ENCODE assay signal across 1 cellular context in the genomic region with DNA sequence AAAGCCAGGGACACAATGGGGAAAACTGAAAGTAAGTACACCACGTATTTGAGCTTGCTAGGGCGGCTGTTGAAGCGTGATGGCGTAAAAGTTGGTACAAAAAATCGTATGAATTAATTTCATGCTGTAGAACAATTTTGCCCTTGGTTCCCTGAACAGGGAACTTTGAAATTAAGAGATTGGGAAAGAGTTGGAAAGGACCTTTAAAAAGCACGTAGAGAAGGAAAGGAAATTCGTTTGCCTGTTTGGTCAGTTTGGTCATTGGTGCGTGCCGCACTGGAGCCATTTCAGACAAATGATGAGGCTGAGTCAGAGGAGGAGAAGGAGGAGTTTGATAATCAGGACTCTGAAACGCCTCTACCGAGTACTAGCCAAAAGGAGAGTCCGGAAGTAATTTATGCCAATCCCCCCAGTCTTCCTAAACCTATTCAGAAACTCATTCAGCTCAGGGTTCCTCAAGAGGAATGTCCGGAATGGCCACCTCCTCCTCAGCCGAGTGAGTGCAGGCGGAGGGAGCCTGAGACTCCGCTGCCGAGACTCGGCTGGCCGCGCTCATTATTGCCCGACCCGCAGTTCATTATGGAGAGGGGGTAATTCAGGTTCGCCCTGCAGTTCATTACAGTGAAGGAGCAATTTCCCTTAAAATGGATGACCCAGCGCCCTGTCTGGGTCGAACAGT.
A peak's percentile ranks its signal among the peaks of the same experiment; 100 is the strongest.
TF ChIP-seq lines count a peak whose summit lies in the region.

No MANE protein-coding gene starts in this region.

TF ChIP-seq in SK-N-SH, 30 proteins besides CTCF, POLR2A, EP300 and RAD21 (continued from another document):
- TF ChIP-seq, protein P1, sequence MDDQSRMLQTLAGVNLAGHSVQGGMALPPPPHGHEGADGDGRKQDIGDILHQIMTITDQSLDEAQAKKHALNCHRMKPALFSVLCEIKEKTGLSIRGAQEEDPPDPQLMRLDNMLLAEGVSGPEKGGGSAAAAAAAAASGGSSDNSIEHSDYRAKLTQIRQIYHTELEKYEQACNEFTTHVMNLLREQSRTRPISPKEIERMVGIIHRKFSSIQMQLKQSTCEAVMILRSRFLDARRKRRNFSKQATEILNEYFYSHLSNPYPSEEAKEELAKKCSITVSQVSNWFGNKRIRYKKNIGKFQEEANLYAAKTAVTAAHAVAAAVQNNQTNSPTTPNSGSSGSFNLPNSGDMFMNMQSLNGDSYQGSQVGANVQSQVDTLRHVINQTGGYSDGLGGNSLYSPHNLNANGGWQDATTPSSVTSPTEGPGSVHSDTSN (IDR thresholded peaks at IDR 0.05) = no peak
- TF ChIP-seq NRF1 (IDR thresholded peaks at IDR 0.05; ENCODE audit: low read depth, low read length) (no peak), GABPA (IDR thresholded peaks at IDR 0.05; ENCODE audit: low read depth) (0 out of 2 replicates have a peak, but pooled peaks have one; percentile 22), CHD2 (IDR thresholded peaks at IDR 0.05; ENCODE audit: low read length, partially characterized antibody) (no peak), EZH2phosphoT487 (IDR thresholded peaks at IDR 0.05; ENCODE audit: borderline replicate concordance, low read depth) (no peak), RXRA (IDR thresholded peaks at IDR 0.05; ENCODE audit: borderline replicate concordance, low read depth) (no peak), YY1 (IDR thresholded peaks at IDR 0.05; ENCODE audit: low read depth) (no peak), FOXJ3 (CRISPR knock-in tag; IDR thresholded peaks at IDR 0.05) (no peak), TAF1 (IDR thresholded peaks at IDR 0.05; ENCODE audit: borderline replicate concordance, low read depth, low read length) (no peak)
- TF ChIP-seq, protein P2, sequence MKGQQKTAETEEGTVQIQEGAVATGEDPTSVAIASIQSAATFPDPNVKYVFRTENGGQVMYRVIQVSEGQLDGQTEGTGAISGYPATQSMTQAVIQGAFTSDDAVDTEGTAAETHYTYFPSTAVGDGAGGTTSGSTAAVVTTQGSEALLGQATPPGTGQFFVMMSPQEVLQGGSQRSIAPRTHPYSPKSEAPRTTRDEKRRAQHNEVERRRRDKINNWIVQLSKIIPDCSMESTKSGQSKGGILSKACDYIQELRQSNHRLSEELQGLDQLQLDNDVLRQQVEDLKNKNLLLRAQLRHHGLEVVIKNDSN (IDR thresholded peaks at IDR 0.05; ENCODE audit: borderline replicate concordance, low read depth) = no peak
- TF ChIP-seq, protein P3, sequence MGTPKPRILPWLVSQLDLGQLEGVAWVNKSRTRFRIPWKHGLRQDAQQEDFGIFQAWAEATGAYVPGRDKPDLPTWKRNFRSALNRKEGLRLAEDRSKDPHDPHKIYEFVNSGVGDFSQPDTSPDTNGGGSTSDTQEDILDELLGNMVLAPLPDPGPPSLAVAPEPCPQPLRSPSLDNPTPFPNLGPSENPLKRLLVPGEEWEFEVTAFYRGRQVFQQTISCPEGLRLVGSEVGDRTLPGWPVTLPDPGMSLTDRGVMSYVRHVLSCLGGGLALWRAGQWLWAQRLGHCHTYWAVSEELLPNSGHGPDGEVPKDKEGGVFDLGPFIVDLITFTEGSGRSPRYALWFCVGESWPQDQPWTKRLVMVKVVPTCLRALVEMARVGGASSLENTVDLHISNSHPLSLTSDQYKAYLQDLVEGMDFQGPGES (IDR thresholded peaks at IDR 0.05; ENCODE audit: low read depth, low read length) = no peak
